Comparison of ENCODE assay signal across 14 cellular contexts in the genomic region with DNA sequence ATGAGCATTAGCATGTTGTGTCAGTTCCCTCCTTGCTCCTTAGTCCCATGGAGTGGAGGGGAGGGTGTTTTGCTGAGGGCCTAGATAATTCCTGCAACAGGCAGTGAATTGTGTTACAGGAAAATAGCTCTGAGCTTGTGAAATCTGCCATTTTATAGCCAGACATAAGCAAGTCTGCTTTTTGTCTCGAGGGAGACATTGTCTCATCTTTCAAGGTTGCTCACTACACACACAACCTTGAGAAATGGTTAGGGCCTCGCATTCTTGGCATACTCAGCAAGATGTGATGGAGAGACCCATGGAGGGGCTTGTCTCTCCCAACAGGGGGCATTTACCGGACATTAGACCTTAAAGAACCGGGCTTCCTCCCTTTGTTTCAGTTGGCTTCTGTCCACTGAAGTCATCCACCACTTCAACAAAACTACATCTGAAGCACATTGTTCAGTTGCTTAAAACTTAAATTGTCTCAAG.
DNase-seq lines count a peak whose midpoint lies in the region; ATAC-seq and TF ChIP-seq lines count a peak whose summit lies in the region.
"Had no signal": no experiment of that assay in that cellular context is flagged by ENCODE, and none has a peak within 500 bp of the region (broad histone marks: within the 10 kb centered on the region; RNA-seq: fewer than 3 reads in every experiment).

No MANE protein-coding gene starts in this region.

- WGBS in mesenchymal stem cell, result 68% methylated on average over 4 of the region's 4 CpGs
- WGBS in spleen, 5 donors, result 64 to 77% (median 73%) methylated on average over 4 of the region's 4 CpGs
- WGBS in thyroid gland, 2 donors, result 56 to 65% methylated on average over 4 of the region's 4 CpGs

- TF ChIP-seq POLR2A in NB4 (IDR thresholded peaks at IDR 0.05; ENCODE audit: extremely low read depth, insufficient read length) (no peak), spleen (IDR thresholded peaks at IDR 0.05) (no peak), thyroid gland (IDR thresholded peaks at IDR 0.05) (no peak)

- H3K4ac ChIP-seq in mesenchymal stem cell (ENCODE audit: low read depth in 1 of 2, low read length in 2 of 2), result peak overlapping the region; percentile 28 to 63

- no peak overlapping the region for H2BK12ac ChIP-seq in mesenchymal stem cell (ENCODE audit: low read length in 2 of 2)

- H2BK120ac ChIP-seq in mesenchymal stem cell (ENCODE audit: low read depth, low read length), result no peak overlapping the region

- H4K91ac ChIP-seq in mesenchymal stem cell (ENCODE audit: low read length), result no peak overlapping the region

- no peak for ATAC-seq in GM21367 (IDR thresholded peaks at IDR 0.05; ENCODE audit: unreplicated experiment)

- intact Hi-C loops in spleen (cut with DNase I; ENCODE audit: low total_unique reads), result no loop called here
- intact Hi-C loops in thyroid gland (cut with DNase I), result no loop called here

- no peaks in the 10 kb centered on the region for H3K79me1 ChIP-seq in mesenchymal stem cell (replicated peaks; ENCODE audit: low read length, poor library complexity, severe bottlenecking)

- peak; percentile 35 for DNase-seq in NB4 (ENCODE audit: low read depth)
- DNase-seq in choroid plexus epithelial cell (ENCODE audit: low read depth), result peak; percentile 96
- DNase-seq in mesenchymal stem cell, result peak; percentile 63
- no peak for DNase-seq in spleen
- DNase-seq in NCI-H82 treated with DMSO at 0.1 percent for 48 hours (lab: John Stamatoyannopoulos, UW; ENCODE audit: unreplicated experiment), result no peak
- DNase-seq in thyroid gland, result no peak
- DNase-seq: activated gamma-delta T cell; COR-L47; KBM-7; kidney; NCI-H1694; NK-92 treated with Interleukin-12 subunit alpha and Interleukin-12 subunit beta, amount 100 ng/mL, for 24 hours had no signal

- H3K36me3 ChIP-seq in mesenchymal stem cell (ENCODE audit: control insufficient read depth in 1 of 2, insufficient read depth in 2 of 2, low read depth in 1 of 2, low read length in 2 of 2), result no peaks in the 10 kb centered on the region
- no peaks in the 10 kb centered on the region for H3K36me3 ChIP-seq in spleen
- H3K36me3 ChIP-seq in thyroid gland, result no peaks in the 10 kb centered on the region
- H3K36me3 ChIP-seq: SJCRH30 had no signal

- H3K27me3 ChIP-seq in mesenchymal stem cell (ENCODE audit: control insufficient read depth in 1 of 2, insufficient read depth in 1 of 2, low read length in 2 of 2) (no peaks in the 10 kb centered on the region), spleen (replicated peaks in 1 of 7) (no peaks in the 10 kb centered on the region), thyroid gland (no peaks in the 10 kb centered on the region)
- H3K27me3 ChIP-seq: SJCRH30 had no signal

- H4K8ac ChIP-seq in mesenchymal stem cell (ENCODE audit: low read length), result no peak overlapping the region

- H3K4me1 ChIP-seq in mesenchymal stem cell (ENCODE audit: control insufficient read depth, insufficient read depth, low read depth, low read length) (peaks cover 3% of the 10 kb centered on the region), spleen (peaks cover 0 to 24% (median 15%) of the 10 kb centered on the region in 6 donors), thyroid gland (no peaks in the 10 kb centered on the region)

- H3K23ac ChIP-seq in mesenchymal stem cell (ENCODE audit: low read length in 2 of 2), result no peak overlapping the region

- H2BK5ac ChIP-seq in mesenchymal stem cell (ENCODE audit: low read depth, low read length, poor library complexity, severe bottlenecking), result no peak overlapping the region

- H2BK15ac ChIP-seq in mesenchymal stem cell (ENCODE audit: low read depth, poor library complexity, severe bottlenecking), result no peak overlapping the region

- H3K4me2 ChIP-seq in mesenchymal stem cell (ENCODE audit: low read length, poor library complexity, severe bottlenecking), result no peak overlapping the region

- H3K27ac ChIP-seq in mesenchymal stem cell (ENCODE audit: low read length, poor library complexity, severe bottlenecking), result peak overlapping the region; percentile 55
- H3K27ac ChIP-seq in spleen, result peak overlapping the region in 7 of 8 donors; percentile 40 to 76 (median 60)
- no peak overlapping the region for H3K27ac ChIP-seq in thyroid gland
- H3K27ac ChIP-seq: SJCRH30 had no signal

- H3K4me3 ChIP-seq in NB4 (ENCODE audit: low read depth, low read length) (no peak overlapping the region), choroid plexus epithelial cell (ENCODE audit: low read depth, low read length) (no peak overlapping the region), mesenchymal stem cell (ENCODE audit: insufficient read depth in 1 of 2, low read depth in 1 of 2, low read length in 2 of 2) (peak overlapping the region in 1 of 2 experiments; percentile 43), spleen (no peak overlapping the region), thyroid gland (replicated peaks in 1 of 3) (no peak overlapping the region)
- H3K4me3 ChIP-seq: SJCRH30 had no signal

- H3K9me3 ChIP-seq in mesenchymal stem cell (ENCODE audit: control insufficient read depth, low read length) (no peaks in the 10 kb centered on the region), spleen (no peaks in the 10 kb centered on the region), thyroid gland (no peaks in the 10 kb centered on the region)

- no peak overlapping the region for H2AFZ ChIP-seq in mesenchymal stem cell (ENCODE audit: low read depth, low read length)

- peak overlapping the region; percentile 16 to 54 for H3K18ac ChIP-seq in mesenchymal stem cell (ENCODE audit: low read depth in 1 of 2, low read length in 2 of 2)

- no peak overlapping the region for H2AK5ac ChIP-seq in mesenchymal stem cell (ENCODE audit: low read length, severe bottlenecking)

- H3K14ac ChIP-seq in mesenchymal stem cell (ENCODE audit: low read length in 2 of 2), result no peak overlapping the region

- TF ChIP-seq CTCF in NB4 (IDR thresholded peaks at IDR 0.05; ENCODE audit: low read depth, low read length) (no peak), choroid plexus epithelial cell (conservative IDR thresholded peaks at IDR 0.05; ENCODE audit: low read depth, low read length) (no peak), spleen (IDR thresholded peaks at IDR 0.05 in 8 of 11, conservative IDR thresholded peaks at IDR 0.05 in 3 of 11) (no peak), thyroid gland (IDR thresholded peaks at IDR 0.05) (no peak)

- H3K9ac ChIP-seq in mesenchymal stem cell (ENCODE audit: low read length), result peak overlapping the region; percentile 33

Comparison
In these comparisons a context has a peak if more than half of its experiments do, and no peak if none do; other contexts are left out.
1. DNase-seq: peak in NB4 (single experiment), choroid plexus epithelial cell (single experiment) and mesenchymal stem cell (single experiment); none in spleen (single experiment), NCI-H82 treated with DMSO at 0.1 percent for 48 hours (single experiment) and thyroid gland (0 of 2).
2. H3K27ac ChIP-seq: peak in mesenchymal stem cell (single experiment) and spleen (7 of 8); none in thyroid gland (0 of 3).